In genomic region chr12:53623986-53624385, GRCh38 we compare ENCODE assay signal across 7 cellular contexts. TPM values are rescaled to one million over a fixed set of nuclear protein-coding genes. Genes with fewer than 3 reads are reported as not detected.
DNase-seq lines count a peak whose midpoint lies in the region; ATAC-seq and TF ChIP-seq lines count a peak whose summit lies in the region.

No MANE protein-coding gene starts in this region.

- no peak overlapping the region for H3K27ac ChIP-seq in iPS-20b (ENCODE audit: low read length)

- H3K27me3 Mint-ChIP-seq in activated naive CD8-positive, alpha-beta T cell treated with anti-CD3 and anti-CD28 coated beads, Interleukin-2, amount 10 ng/mL, durations not matched to agents 7 days and 5 days, result no peaks in the 10 kb centered on the region

- H3K4me1 ChIP-seq in iPS-20b (ENCODE audit: insufficient read depth, low read length), result peaks cover 16% of the 10 kb centered on the region; the same call in 1 of the 2 replicates

- peaks cover 20% of the 10 kb centered on the region for H3K4me1 Mint-ChIP-seq in activated naive CD8-positive, alpha-beta T cell treated with anti-CD3 and anti-CD28 coated beads, Interleukin-2, amount 10 ng/mL, durations not matched to agents 7 days and 5 days

- no peak for TF ChIP-seq CTCF in HFF-Myc (IDR thresholded peaks at IDR 0.05; ENCODE audit: low read depth, low read length, missing control alignments)

- no peaks in the 10 kb centered on the region for H3K9me3 Mint-ChIP-seq in activated naive CD8-positive, alpha-beta T cell treated with anti-CD3 and anti-CD28 coated beads, Interleukin-2, amount 10 ng/mL, durations not matched to agents 7 days and 5 days

- no peak overlapping the region for H3K9ac ChIP-seq in iPS-20b (ENCODE audit: low read depth, low read length)

- H3K36me3 Mint-ChIP-seq in activated naive CD8-positive, alpha-beta T cell treated with anti-CD3 and anti-CD28 coated beads, Interleukin-2, amount 10 ng/mL, durations not matched to agents 7 days and 5 days, result peaks cover 3% of the 10 kb centered on the region

- peak; percentile 29 for DNase-seq in HFF-Myc (ENCODE audit: extremely low read depth, low read depth)
- no peak for DNase-seq in activated naive CD8-positive, alpha-beta T cell treated with anti-CD3 and anti-CD28 coated beads, Interleukin-2, amount 10 ng/mL, durations not matched to agents 7 days and 5 days
- peak; percentile 78 for DNase-seq in stromal cell of bone marrow (ENCODE audit: low read depth)
- DNase-seq in H4 (ENCODE audit: low spot score), result no peak
- no peak for DNase-seq in middle frontal gyrus (ENCODE audit: extremely low spot score, low spot score)

- H3K4me3 ChIP-seq in HFF-Myc (replicated peaks; ENCODE audit: low read depth, low read length) (peak overlapping the region; percentile 56), iPS-20b (ENCODE audit: low read length) (0 out of 2 replicates have a peak overlapping the region, but pooled peaks have one; percentile 23)

- no peak for ATAC-seq in activated naive CD8-positive, alpha-beta T cell treated with anti-CD3 and anti-CD28 coated beads, Interleukin-2, amount 10 ng/mL, durations not matched to agents 7 days and 5 days (ENCODE audit: low read depth)
- no peak for ATAC-seq in HG02938 (IDR thresholded peaks at IDR 0.05; ENCODE audit: unreplicated experiment)

- no peaks in the 10 kb centered on the region for H3K36me3 ChIP-seq in iPS-20b (ENCODE audit: insufficient read depth, low read depth, low read length)

- H3K9me3 ChIP-seq in iPS-20b (ENCODE audit: insufficient read depth, low read depth, low read length), result no peaks in the 10 kb centered on the region

- POLR2A ChIA-PET in activated naive CD8-positive, alpha-beta T cell treated with anti-CD3 and anti-CD28 coated beads, Interleukin-2, amount 10 ng/mL, durations not matched to agents 7 days and 5 days (lab: Charles Lee), result interaction anchor here (1.7 to 1.8 kb wide), 2 partner anchors 52 to 81 kb away, joined by 4 to 6 read pairs; partner anchors contain the start of gene ATP5MC2

- H3K4me3 Mint-ChIP-seq in activated naive CD8-positive, alpha-beta T cell treated with anti-CD3 and anti-CD28 coated beads, Interleukin-2, amount 10 ng/mL, durations not matched to agents 7 days and 5 days, result peak overlapping the region; percentile 96

- no peaks in the 10 kb centered on the region for H3K27me3 ChIP-seq in iPS-20b (ENCODE audit: insufficient read depth, low read length)

- H3K27ac Mint-ChIP-seq in activated naive CD8-positive, alpha-beta T cell treated with anti-CD3 and anti-CD28 coated beads, Interleukin-2, amount 10 ng/mL, durations not matched to agents 7 days and 5 days, result no peak overlapping the region

RNA-seq across cellular contexts. Expression of gene ATF7, which starts 2.2 kb away (rescaled TPM):
- total RNA-seq in activated naive CD8-positive, alpha-beta T cell treated with anti-CD3 and anti-CD28 coated beads, Interleukin-2, amount 10 ng/mL, durations not matched to agents 7 days and 5 days, result 10 to 100 TPM; 30.2 to 33.5 TPM
- total RNA-seq in H4 (2014; rRNA removed; shearing (Covaris generic)), result 6.1 and 12.4 TPM in 2 replicates

RNA-seq across cellular contexts. Expression of gene ATP5MC2, which starts 51.9 kb away (rescaled TPM):
- 100 to 1,000 TPM; 226 to 241 TPM for total RNA-seq in activated naive CD8-positive, alpha-beta T cell treated with anti-CD3 and anti-CD28 coated beads, Interleukin-2, amount 10 ng/mL, durations not matched to agents 7 days and 5 days
- total RNA-seq in H4 (2014; rRNA removed; shearing (Covaris generic)), result 391 and 444 TPM in 2 replicates

Comparison
In these comparisons a context has a peak if more than half of its experiments do, and no peak if none do; other contexts are left out.
1. DNase-seq: peak in HFF-Myc (single experiment) and stromal cell of bone marrow (single experiment); none in activated naive CD8-positive, alpha-beta T cell treated with anti-CD3 and anti-CD28 coated beads, Interleukin-2, amount 10 ng/mL, durations not matched to agents 7 days and 5 days (single experiment), H4 (single experiment) and middle frontal gyrus (single experiment).